ENCODE assay signal across 30 cellular contexts in the genomic region with DNA sequence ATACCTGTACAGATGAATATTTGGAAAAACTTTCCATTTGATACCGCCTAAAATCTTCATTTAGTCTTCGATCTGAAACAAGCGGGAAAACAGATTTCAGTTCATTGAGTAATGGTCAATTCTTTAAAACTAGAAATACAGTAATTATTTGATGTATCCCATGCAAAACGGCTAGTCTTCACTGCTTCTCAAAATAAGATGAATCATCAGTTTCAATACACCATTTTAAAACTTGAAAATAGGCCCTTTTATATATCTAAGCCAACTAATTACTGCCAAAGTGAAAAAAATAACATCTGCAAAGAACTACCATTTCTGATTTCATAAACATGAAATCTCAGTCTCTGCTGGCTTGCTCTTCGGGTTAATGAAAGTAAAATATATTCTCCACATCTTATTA.
"Had no signal": no experiment of that assay in that cellular context is flagged by ENCODE, and none has a peak within 500 bp of the region (broad histone marks: within the 10 kb centered on the region; RNA-seq: fewer than 3 reads in every experiment).

No MANE protein-coding gene starts in this region.

- H3K4me1 Mint-ChIP-seq: nephron had no signal

- H3K4me2 ChIP-seq: neural progenitor cell, smooth muscle cell had no signal

- H2AFZ ChIP-seq: neural progenitor cell had no signal

- H3K4me3 Mint-ChIP-seq: naive thymus-derived CD4-positive, alpha-beta T cell; natural killer cell; nephron; neural progenitor cell; stimulated activated memory B cell treated with anti-CD40 and anti-IgM and Interleukin-4, amounts not matched to agents 10 μg/mL and 1 μg/mL and 100 μg/mL, for 72 hours; stimulated activated naive CD8-positive, alpha-beta T cell treated with anti-CD3 and anti-CD28 coated beads, Interleukin-15, amount 100 ng/mL, for 72 hours; type B pancreatic cell had no signal

- H3K9me3 ChIP-seq: pancreas, prostate gland, suprapubic skin, testis, transverse colon, upper lobe of right lung, uterus had no signal

- H3K27ac Mint-ChIP-seq: naive thymus-derived CD4-positive, alpha-beta T cell; natural killer cell; nephron; neural progenitor cell; stimulated activated memory B cell treated with anti-CD40 and anti-IgM and Interleukin-4, amounts not matched to agents 10 μg/mL and 1 μg/mL and 100 μg/mL, for 72 hours; stimulated activated naive CD8-positive, alpha-beta T cell treated with anti-CD3 and anti-CD28 coated beads, Interleukin-15, amount 100 ng/mL, for 72 hours; type B pancreatic cell had no signal

- H3K27me3 ChIP-seq: neural progenitor cell, pancreas, spleen, suprapubic skin, testis, tibial artery, transverse colon, upper lobe of right lung, uterus had no signal

- H3K27ac ChIP-seq: neural progenitor cell, pancreas, prostate gland, skin epidermis, spleen, suprapubic skin, testis, tibial artery, transverse colon, upper lobe of right lung, uterus had no signal

- ATAC-seq: naive thymus-derived CD4-positive, alpha-beta T cell; natural killer cell; pancreas; right cardiac atrium; sciatic nerve; stimulated activated memory B cell treated with anti-CD40 and anti-IgM and Interleukin-4, amounts not matched to agents 10 μg/mL and 1 μg/mL and 100 μg/mL, for 72 hours; stimulated activated naive CD8-positive, alpha-beta T cell treated with anti-CD3 and anti-CD28 coated beads, Interleukin-15, amount 100 ng/mL, for 72 hours; stimulated activated naive CD8-positive, alpha-beta T cell treated with anti-CD3 and anti-CD28 coated beads, Interleukin-15, Interleukin-2, amounts not matched to agents 100 U/mL and 50 U/mL, for 24 hours; upper lobe of right lung had no signal

- H3K36me3 ChIP-seq: neural progenitor cell, prostate gland, uterus had no signal

- DNase-seq: naive thymus-derived CD4-positive, alpha-beta T cell; natural killer cell; occipital lobe; pancreas; retina; right cardiac atrium; spleen; stimulated activated CD4-positive, alpha-beta T cell treated with anti-CD3 and anti-CD28 coated beads, Interleukin-12 subunit alpha, Interleukin-12 subunit beta, amount 100 ng/mL, for 4 hours; stimulated activated CD4-positive, alpha-beta T cell treated with anti-CD3 and anti-CD28 coated beads, Interleukin-1b, Interleukin-23, amount 100 ng/mL, for 48 hours; stimulated activated CD4-positive, alpha-beta T cell treated with anti-CD3 and anti-CD28 coated beads, Interleukin-4, amount 100 ng/mL, for 1 hour; stimulated activated CD4-positive, alpha-beta T cell treated with anti-CD3 and anti-CD28 coated beads, Interleukin-4, amount 100 ng/mL, for 4 hours; stimulated activated CD8-positive, alpha-beta memory T cell treated with anti-CD3 and anti-CD28 coated beads, Interleukin-4, amount 100 ng/mL, for 48 hours; stimulated activated naive CD4-positive, alpha-beta T cell; stimulated activated naive CD8-positive, alpha-beta T cell treated with anti-CD3 and anti-CD28 coated beads, Interleukin-15, amount 100 ng/mL, for 72 hours; stimulated activated naive CD8-positive, alpha-beta T cell treated with anti-CD3 and anti-CD28 coated beads, Interleukin-15, Interleukin-2, amounts not matched to agents 100 U/mL and 50 U/mL, for 24 hours; substantia nigra; testis; tibial artery; transverse colon; upper lobe of right lung; uterus had no signal

- H3K4me1 ChIP-seq: neural progenitor cell, pancreas, prostate gland, suprapubic skin, testis, tibial artery, transverse colon, upper lobe of right lung, uterus had no signal

- H3K4me3 ChIP-seq: neural progenitor cell, pancreas, prostate gland, skin epidermis, smooth muscle cell, spleen, suprapubic skin, testis, tibial artery, transverse colon, upper lobe of right lung, uterus had no signal

- H3K27me3 Mint-ChIP-seq: naive thymus-derived CD4-positive, alpha-beta T cell; stimulated activated memory B cell treated with anti-CD40 and anti-IgM and Interleukin-4, amounts not matched to agents 10 μg/mL and 1 μg/mL and 100 μg/mL, for 72 hours; stimulated activated naive CD8-positive, alpha-beta T cell treated with anti-CD3 and anti-CD28 coated beads, Interleukin-15, amount 100 ng/mL, for 72 hours; type B pancreatic cell had no signal

- FAIRE-seq: pancreas had no signal

- H3K9ac ChIP-seq: neural progenitor cell had no signal
